ENCODE assay signal across 8 cellular contexts in genomic region chr18:7021994-7022840, GRCh38.
DNase-seq lines count a peak whose midpoint lies in the region; ATAC-seq, FAIRE-seq and TF ChIP-seq lines count a peak whose summit lies in the region.

No MANE protein-coding gene starts in this region.

- ATAC-seq in HG02623 (IDR thresholded peaks at IDR 0.05; ENCODE audit: unreplicated experiment) (no peak), psoas muscle (no peak)

- H2AFZ ChIP-seq in keratinocyte (ENCODE audit: control insufficient read depth, low read length) = no peak overlapping the region

- no peaks in the 10 kb centered on the region for H3K79me2 ChIP-seq in keratinocyte (ENCODE audit: control insufficient read depth, insufficient read depth, low read length)

- DNase-seq in EH (ENCODE audit: low read depth) (peak; percentile 40), NCI-H1092 treated with DMSO at 0.1 percent for 48 hours (lab: John Stamatoyannopoulos, UW) (peak; percentile 83), SW 1271 (lab: John Stamatoyannopoulos, UW) (peak; percentile 28 to 43), keratinocyte (ENCODE audit: low read depth, low spot score) (peak; percentile 30), Ammon's horn (ENCODE audit: low spot score) (no peak), psoas muscle (no peak), GM19239 (ENCODE audit: insufficient read length, low spot score) (no peak)

- intact Hi-C loops in psoas muscle (cut with DNase I) = no loop called here

- H3K4me2 ChIP-seq in keratinocyte (ENCODE audit: control insufficient read depth, extremely low read depth, insufficient read depth, low read depth, low read length) = no peak overlapping the region

- TF ChIP-seq CTCF in keratinocyte (optimal IDR thresholded peaks at IDR 0.05 in 1 of 3, IDR thresholded peaks at IDR 0.05 in 1 of 3, conservative IDR thresholded peaks at IDR 0.05 in 1 of 3; ENCODE audit: extremely low read depth in 1 of 3, insufficient read depth in 2 of 3, low read length in 3 of 3) (peak; percentile 74 to 80 (median 80)), psoas muscle (IDR thresholded peaks at IDR 0.05) (no peak)

- dilution Hi-C loops in keratinocyte (cut with MboI; ENCODE audit: extremely low pct_ligation_motif_present, low sequenced_read_pairs) = no loop called here

- H3K4me3 ChIP-seq in keratinocyte (ENCODE audit: control insufficient read depth in 2 of 3, extremely low read depth in 1 of 3, insufficient read depth in 2 of 3, low read depth in 1 of 3, low read length in 3 of 3) (no peak overlapping the region), psoas muscle (no peak overlapping the region)

- H3K36me3 ChIP-seq in keratinocyte (ENCODE audit: control insufficient read depth in 2 of 2, extremely low read depth in 1 of 2, insufficient read depth in 2 of 2, low read length in 2 of 2) = no peaks in the 10 kb centered on the region
- H3K36me3 ChIP-seq in psoas muscle (ENCODE audit: insufficient read depth in 1 of 2, low read depth in 1 of 2) = no peaks in the 10 kb centered on the region

- H4K20me1 ChIP-seq in keratinocyte (ENCODE audit: control insufficient read depth, extremely low read depth, insufficient read depth, low read length) = no peaks in the 10 kb centered on the region

- H3K4me1 ChIP-seq in keratinocyte (ENCODE audit: control insufficient read depth, extremely low read depth, insufficient read depth, low read length) = no peaks in the 10 kb centered on the region
- no peaks in the 10 kb centered on the region for H3K4me1 ChIP-seq in psoas muscle

- H3K9me1 ChIP-seq in keratinocyte (ENCODE audit: control insufficient read depth, extremely low read depth, insufficient read depth, low read length) = no peaks in the 10 kb centered on the region

- WGBS in psoas muscle, 3 donors = 60 to 62% (median 61%) methylated on average over 16 of the region's 16 CpGs

- H3K27ac ChIP-seq in keratinocyte (ENCODE audit: control insufficient read depth, insufficient read depth, low read length) (no peak overlapping the region), psoas muscle (no peak overlapping the region)

- H3K9me3 ChIP-seq in keratinocyte (ENCODE audit: control insufficient read depth, low read depth, low read length) = no peaks in the 10 kb centered on the region
- H3K9me3 ChIP-seq in psoas muscle = no peaks in the 10 kb centered on the region

- FAIRE-seq in keratinocyte (lab: Jason Lieb, UNC) (peak; percentile 74), GM19239 (lab: Jason Lieb, UNC) (no peak)

- H3K9ac ChIP-seq in keratinocyte (ENCODE audit: control insufficient read depth, extremely low read depth, insufficient read depth, low read length) = no peak overlapping the region

- no peaks in the 10 kb centered on the region for H3K27me3 ChIP-seq in keratinocyte (ENCODE audit: control insufficient read depth, extremely low read depth, insufficient read depth, low read length)
- H3K27me3 ChIP-seq in psoas muscle (ENCODE audit: insufficient read depth in 3 of 3, low read length in 2 of 3) = no peaks in the 10 kb centered on the region

Comparison
In these comparisons a context has a peak if more than half of its experiments do, and no peak if none do; other contexts are left out.
1. DNase-seq: peak in EH (single experiment), NCI-H1092 treated with DMSO at 0.1 percent for 48 hours (single experiment), SW 1271 (2 of 2) and keratinocyte (single experiment); none in Ammon's horn (single experiment), psoas muscle (0 of 2) and GM19239 (single experiment).